In the genomic region with DNA sequence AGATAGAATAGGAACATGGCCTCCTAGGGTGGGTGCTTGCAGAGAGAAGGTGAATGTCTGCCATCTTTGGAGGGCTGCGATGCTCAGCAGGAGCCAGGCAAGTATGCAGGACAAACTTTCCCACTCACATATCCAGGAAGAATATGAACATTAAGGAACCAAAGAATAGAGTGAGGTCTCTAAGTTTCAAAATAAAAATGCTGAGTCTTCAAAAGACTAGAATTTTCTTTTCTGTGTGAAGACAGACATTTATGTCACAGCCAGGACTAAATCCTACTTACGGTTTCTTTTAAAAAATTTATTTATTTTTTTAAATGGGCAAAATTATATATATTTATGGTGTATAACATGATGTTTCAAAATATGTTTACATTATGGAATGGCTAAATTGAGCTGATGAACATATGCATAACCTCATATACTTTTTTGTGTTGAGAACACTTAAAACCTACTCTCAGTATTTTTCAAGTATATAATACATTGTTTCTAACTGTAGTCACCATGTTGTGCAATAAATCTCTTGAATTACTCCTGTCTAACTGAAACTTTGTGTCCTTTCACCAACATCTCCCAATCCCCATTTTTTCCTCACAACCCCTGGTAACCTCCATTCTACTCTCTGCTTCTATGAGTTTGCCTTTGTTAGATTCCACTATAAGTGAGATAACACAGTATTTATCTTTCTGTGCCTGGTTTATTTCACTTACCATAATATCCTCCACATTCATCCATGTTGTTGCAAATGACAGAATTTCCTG, we compare ENCODE assay signal across 21 cellular contexts.
"Had no signal": no experiment of that assay in that cellular context is flagged by ENCODE, and none has a peak within 500 bp of the region (broad histone marks: within the 10 kb centered on the region; RNA-seq: fewer than 3 reads in every experiment).

No MANE protein-coding gene starts in this region.

- H3K27ac Mint-ChIP-seq: immature natural killer cell, naive B cell, type B pancreatic cell had no signal

- H3K4me3 Mint-ChIP-seq: immature natural killer cell, naive B cell, type B pancreatic cell had no signal

- H3K4me1 Mint-ChIP-seq: immature natural killer cell, naive B cell had no signal

- H3K27me3 ChIP-seq: foreskin keratinocyte, neutrophil, sigmoid colon, suprapubic skin, thyroid gland had no signal

- ATAC-seq: esophagus mucosa; foreskin keratinocyte; left cardiac atrium; lower lobe of right lung; stimulated activated naive CD8-positive, alpha-beta T cell treated with anti-CD3 and anti-CD28 coated beads, Interleukin-15, Interleukin-2, amounts not matched to agents 100 U/mL and 50 U/mL, for 24 hours had no signal

- H3K9me3 ChIP-seq: left ventricle myocardium inferior, lower lobe of right lung, neutrophil, sigmoid colon, suprapubic skin, thyroid gland had no signal

- H3K4me3 ChIP-seq: dorsolateral prefrontal cortex, left ventricle myocardium inferior, lower lobe of right lung, sigmoid colon, suprapubic skin, thyroid gland had no signal

- H3K36me3 Mint-ChIP-seq: immature natural killer cell, naive B cell, type B pancreatic cell had no signal

- DNase-seq: cortex of kidney; dorsolateral prefrontal cortex; effector CD8-positive, alpha-beta T cell; foreskin keratinocyte; immature natural killer cell; kidney; left cardiac atrium; left ventricle myocardium inferior; lower lobe of right lung; mesendoderm; naive B cell; posterior cingulate gyrus; sigmoid colon; small intestine; stimulated activated CD4-positive, alpha-beta T cell treated with anti-CD3 and anti-CD28 coated beads, Interleukin-2, amount 100 ng/mL, for 48 hours; stimulated activated naive CD8-positive, alpha-beta T cell treated with anti-CD3 and anti-CD28 coated beads, Interleukin-15, Interleukin-2, amounts not matched to agents 100 U/mL and 50 U/mL, for 24 hours; thyroid gland had no signal

- H3K9me3 Mint-ChIP-seq: type B pancreatic cell had no signal

- H3K4me1 ChIP-seq: foreskin keratinocyte, left ventricle myocardium inferior, lower lobe of right lung, sigmoid colon, suprapubic skin, thyroid gland had no signal

- H3K36me3 ChIP-seq: left ventricle myocardium inferior, lower lobe of right lung, neutrophil, sigmoid colon, suprapubic skin, thyroid gland had no signal

- H3K27ac ChIP-seq: dorsolateral prefrontal cortex, foreskin keratinocyte, left ventricle myocardium inferior, lower lobe of right lung, neutrophil, sigmoid colon, suprapubic skin, thyroid gland had no signal

- H3K27me3 Mint-ChIP-seq: naive B cell, type B pancreatic cell had no signal
